Comparison of ENCODE assay signal across 28 cellular contexts in genomic region chr1:67863637-67864036, GRCh38. TPM values are rescaled to one million over a fixed set of nuclear protein-coding genes. Genes with fewer than 3 reads are reported as not detected.
"Had no signal": no experiment of that assay in that cellular context is flagged by ENCODE, and none has a peak within 500 bp of the region (broad histone marks: within the 10 kb centered on the region; RNA-seq: fewer than 3 reads in every experiment).

No MANE protein-coding gene starts in this region.

- DNase-seq: activated CD4-positive, alpha-beta T cell treated with anti-CD3 and anti-CD28 coated beads for 36 hours; activated CD4-positive, CD25-positive, alpha-beta regulatory T cell; activated CD8-positive, alpha-beta memory T cell treated with anti-CD3 and anti-CD28 coated beads, Interleukin-2, amount 50 U/mL, for 4 hours; activated CD8-positive, alpha-beta T cell treated with anti-CD3 and anti-CD28 coated beads for 36 hours; activated naive CD4-positive, alpha-beta T cell treated with anti-CD3 and anti-CD28 coated beads, Interleukin-2, amount 50 U/mL, for 16 hours; activated naive CD8-positive, alpha-beta T cell treated with anti-CD3 and anti-CD28 coated beads, Interleukin-2, amount 10 ng/mL, durations not matched to agents 7 days and 5 days; activated T-cell treated with anti-CD3 and anti-CD28 coated beads, Interleukin-2, amount 50 U/mL, for 72 hours; adrenal gland; aorta; central memory CD4-positive, alpha-beta T cell; MM.1S; NCI-H1105; NCI-H1436; NCI-H187 treated with DMSO at 0.1 percent for 48 hours; NCI-H2081 treated with DMSO at 0.1 percent for 48 hours; NCI-H226; NCI-H510A treated with DMSO at 0.1 percent for 48 hours; NCI-H774; RPMI8226; T-helper 2 cell; T1000 had no signal

- H3K4me3 ChIP-seq: adrenal gland, SJSA1 had no signal

- H3K36me3 Mint-ChIP-seq: activated naive CD8-positive, alpha-beta T cell treated with anti-CD3 and anti-CD28 coated beads, Interleukin-2, amount 10 ng/mL, durations not matched to agents 7 days and 5 days; IgD-negative memory B cell had no signal

- H3K9me3 ChIP-seq: adrenal gland, SJSA1 had no signal

- H3K27me3 ChIP-seq: adrenal gland, SJSA1 had no signal

- H3K27ac Mint-ChIP-seq: activated CD4-positive, alpha-beta T cell treated with anti-CD3 and anti-CD28 coated beads for 36 hours; activated CD8-positive, alpha-beta T cell treated with anti-CD3 and anti-CD28 coated beads for 36 hours; activated naive CD8-positive, alpha-beta T cell treated with anti-CD3 and anti-CD28 coated beads, Interleukin-2, amount 10 ng/mL, durations not matched to agents 7 days and 5 days; activated T-cell treated with anti-CD3 and anti-CD28 coated beads, Interleukin-2, amount 50 U/mL, for 72 hours; activated T-helper 2 cell treated with anti-CD3 and anti-CD28 coated beads, Interferon-gamma antibody, Interleukin-2, Interleukin-4, amounts not matched to agents 10 μg/mL and 5 μg/mL and 100 μg/mL, durations not matched to agents 14 hours and 24 hours and 36 hours; IgD-negative memory B cell had no signal

- H3K4me1 ChIP-seq: adrenal gland had no signal

- H3K4me3 Mint-ChIP-seq: activated CD4-positive, alpha-beta T cell treated with anti-CD3 and anti-CD28 coated beads for 36 hours; activated CD8-positive, alpha-beta T cell treated with anti-CD3 and anti-CD28 coated beads for 36 hours; activated naive CD8-positive, alpha-beta T cell treated with anti-CD3 and anti-CD28 coated beads, Interleukin-2, amount 10 ng/mL, durations not matched to agents 7 days and 5 days; activated T-cell treated with anti-CD3 and anti-CD28 coated beads, Interleukin-2, amount 50 U/mL, for 72 hours; IgD-negative memory B cell had no signal

- H3K36me3 ChIP-seq: adrenal gland, SJSA1 had no signal

- ATAC-seq: activated CD4-positive, alpha-beta T cell treated with anti-CD3 and anti-CD28 coated beads for 36 hours; activated CD8-positive, alpha-beta T cell treated with anti-CD3 and anti-CD28 coated beads for 36 hours; activated T-cell treated with anti-CD3 and anti-CD28 coated beads, Interleukin-2, amount 50 U/mL, for 72 hours; Right ventricle myocardium inferior; SK-N-SH treated with all-trans-retinoic acid at 6 μM for 48 hours had no signal

- H3K4me1 Mint-ChIP-seq: activated CD4-positive, alpha-beta T cell treated with anti-CD3 and anti-CD28 coated beads for 36 hours; activated naive CD8-positive, alpha-beta T cell treated with anti-CD3 and anti-CD28 coated beads, Interleukin-2, amount 10 ng/mL, durations not matched to agents 7 days and 5 days; IgD-negative memory B cell had no signal

- H3K9me3 Mint-ChIP-seq: activated CD8-positive, alpha-beta T cell treated with anti-CD3 and anti-CD28 coated beads for 36 hours; activated naive CD8-positive, alpha-beta T cell treated with anti-CD3 and anti-CD28 coated beads, Interleukin-2, amount 10 ng/mL, durations not matched to agents 7 days and 5 days; activated T-cell treated with anti-CD3 and anti-CD28 coated beads, Interleukin-2, amount 50 U/mL, for 72 hours; activated T-helper 2 cell treated with anti-CD3 and anti-CD28 coated beads, Interferon-gamma antibody, Interleukin-2, Interleukin-4, amounts not matched to agents 10 μg/mL and 5 μg/mL and 100 μg/mL, durations not matched to agents 14 hours and 24 hours and 36 hours had no signal

- FAIRE-seq: bronchial epithelial cell, TTC549 had no signal

- H3K27ac ChIP-seq: adrenal gland, SJSA1 had no signal

RNA-seq across cellular contexts. Expression of gene GNG12, which starts 30.4 kb away (rescaled TPM):
- total RNA-seq: activated CD8-positive, alpha-beta T cell treated with anti-CD3 and anti-CD28 coated beads for 36 hours; activated naive CD8-positive, alpha-beta T cell treated with anti-CD3 and anti-CD28 coated beads, Interleukin-2, amount 10 ng/mL, durations not matched to agents 7 days and 5 days had no signal
- polyA plus RNA-seq: IgD-negative memory B cell had no signal
